Comparison of ENCODE assay signal across 1 cellular context in the genomic region with DNA sequence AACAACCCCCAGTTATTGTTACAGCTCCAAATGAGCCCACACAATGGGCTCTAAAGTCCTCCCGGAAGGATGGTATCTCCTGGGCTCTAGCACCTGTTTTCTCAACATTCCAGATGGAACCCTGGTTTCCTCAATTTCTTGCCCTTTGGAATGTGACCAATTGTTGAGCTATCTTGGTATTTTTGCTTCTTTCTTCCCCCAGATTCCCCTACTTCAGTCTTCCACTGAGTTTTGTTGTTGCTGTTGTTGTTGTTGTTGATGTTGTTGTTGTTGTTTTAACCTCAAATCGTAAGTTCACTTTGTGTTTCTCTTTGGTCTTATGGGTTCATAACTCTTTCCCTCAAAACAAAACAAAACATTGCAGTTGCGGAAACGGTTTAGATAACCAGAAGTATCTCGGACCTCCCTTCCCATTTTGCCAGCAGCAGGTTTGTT.
TF ChIP-seq lines count a peak whose summit lies in the region.

No MANE protein-coding gene starts in this region.

TF ChIP-seq in GM23338, 12 proteins besides CTCF, POLR2A, EP300 and RAD21 (continued from another document):
- TF ChIP-seq POLR2AphosphoS5 (IDR thresholded peaks at IDR 0.05; ENCODE audit: low read depth), result no peak
- no peak for TF ChIP-seq REST (IDR thresholded peaks at IDR 0.05; ENCODE audit: unreplicated experiment)
- TF ChIP-seq ZNF331 (CRISPR knock-in tag; IDR thresholded peaks at IDR 0.05; ENCODE audit: low read depth), result no peak
- TF ChIP-seq, protein P1, sequence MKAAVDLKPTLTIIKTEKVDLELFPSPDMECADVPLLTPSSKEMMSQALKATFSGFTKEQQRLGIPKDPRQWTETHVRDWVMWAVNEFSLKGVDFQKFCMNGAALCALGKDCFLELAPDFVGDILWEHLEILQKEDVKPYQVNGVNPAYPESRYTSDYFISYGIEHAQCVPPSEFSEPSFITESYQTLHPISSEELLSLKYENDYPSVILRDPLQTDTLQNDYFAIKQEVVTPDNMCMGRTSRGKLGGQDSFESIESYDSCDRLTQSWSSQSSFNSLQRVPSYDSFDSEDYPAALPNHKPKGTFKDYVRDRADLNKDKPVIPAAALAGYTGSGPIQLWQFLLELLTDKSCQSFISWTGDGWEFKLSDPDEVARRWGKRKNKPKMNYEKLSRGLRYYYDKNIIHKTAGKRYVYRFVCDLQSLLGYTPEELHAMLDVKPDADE (IDR thresholded peaks at IDR 0.05), result no peak
- TF ChIP-seq STAT1 (IDR thresholded peaks at IDR 0.05; ENCODE audit: unreplicated experiment), result no peak
